9 cellular contexts compared by ENCODE assay signal in genomic region chr7:519974-520458, GRCh38. TPM values are rescaled to one million over a fixed set of nuclear protein-coding genes. Genes with fewer than 3 reads are reported as not detected.
DNase-seq lines count a peak whose midpoint lies in the region; ATAC-seq and TF ChIP-seq lines count a peak whose summit lies in the region.
"Had no signal": no experiment of that assay in that cellular context is flagged by ENCODE, and none has a peak within 500 bp of the region (broad histone marks: within the 10 kb centered on the region; RNA-seq: fewer than 3 reads in every experiment).

No MANE protein-coding gene starts in this region.

- H3K27me3 ChIP-seq in SJCRH30 (no peaks in the 10 kb centered on the region), endodermal cell (ENCODE audit: control insufficient read depth, insufficient read depth, low read length, poor library complexity, severe bottlenecking) (peaks cover 90% of the 10 kb centered on the region), tibial artery (no peaks in the 10 kb centered on the region)

- H3K4me3 ChIP-seq in SJCRH30 (peak overlapping the region; percentile 44), endodermal cell (ENCODE audit: low read length) (no peak overlapping the region), tibial artery (peak overlapping the region; percentile 89 to 96)

- ATAC-seq in GM19467 (IDR thresholded peaks at IDR 0.05; ENCODE audit: unreplicated experiment) (no peak), GM18520 (IDR thresholded peaks at IDR 0.05; ENCODE audit: unreplicated experiment) (no peak)

- no peaks in the 10 kb centered on the region for H3K36me3 Mint-ChIP-seq in endodermal cell (ENCODE audit: low read depth)

- intact Hi-C loops in tibial artery (cut with DNase I; ENCODE audit: low total_unique reads), result loop anchor here (5.0 to 10.0 kb wide), 4 partner anchors 48 to 255 kb away; no protein-coding TSS in a partner anchor

- H3K36me3 ChIP-seq in SJCRH30 (no peaks in the 10 kb centered on the region), endodermal cell (ENCODE audit: control insufficient read depth, insufficient read depth, low read length) (no peaks in the 10 kb centered on the region), tibial artery (no peaks in the 10 kb centered on the region)
- H3K36me3 ChIP-seq: neutrophil had no signal

- H3K27me3 Mint-ChIP-seq in endodermal cell (ENCODE audit: insufficient read depth), result peaks cover 50% of the 10 kb centered on the region

- H3K4me1 ChIP-seq in SJCRH30, result peaks cover 7% of the 10 kb centered on the region; the same call in 1 of the 2 replicates
- peaks cover 6% of the 10 kb centered on the region for H3K4me1 ChIP-seq in endodermal cell (ENCODE audit: control insufficient read depth, insufficient read depth, low read length)
- H3K4me1 ChIP-seq in tibial artery, result peaks cover 0 to 59% (median 46%) of the 10 kb centered on the region in 4 donors

- H3K9me3 ChIP-seq in SJCRH30 (replicated peaks) (no peaks in the 10 kb centered on the region), endodermal cell (ENCODE audit: control insufficient read depth, low read length) (no peaks in the 10 kb centered on the region), tibial artery (peaks cover 0 to 3% (median 0%) of the 10 kb centered on the region in 3 donors)
- H3K9me3 ChIP-seq: neutrophil had no signal

- peak; percentile 82 for DNase-seq in AG20443 (ENCODE audit: low spot score)
- peak; percentile 73 for DNase-seq in GM20000 (ENCODE audit: low spot score)
- DNase-seq in SJCRH30, result peak in 1 of 2 experiments; percentile 28
- DNase-seq in endodermal cell, result peak; percentile 90
- DNase-seq in medulla oblongata (ENCODE audit: extremely low spot score), result peak; percentile 42
- peak in 1 of 2 donors; percentile 88 for DNase-seq in tibial artery

- H3K4me1 Mint-ChIP-seq in endodermal cell, result peaks cover 15% of the 10 kb centered on the region

- TF ChIP-seq CTCF in GM20000 (IDR thresholded peaks at IDR 0.05; ENCODE audit: extremely low read depth, missing control alignments), result no peak
- peak; percentile 58 for TF ChIP-seq CTCF in endodermal cell (conservative IDR thresholded peaks at IDR 0.05)
- peak; percentile 42 to 68 for TF ChIP-seq CTCF in tibial artery (IDR thresholded peaks at IDR 0.05)

- H3K4me3 Mint-ChIP-seq in endodermal cell, result peak overlapping the region; percentile 38

- H3K9ac ChIP-seq in endodermal cell (ENCODE audit: extremely low read depth, low read length, poor library complexity, severe bottlenecking), result no peak overlapping the region

- H3K27ac Mint-ChIP-seq in endodermal cell, result no peak overlapping the region

- H3K27ac ChIP-seq in SJCRH30, result no peak overlapping the region
- no peak overlapping the region for H3K27ac ChIP-seq in endodermal cell (ENCODE audit: low read depth, low read length)
- peak overlapping the region; percentile 90 to 99 for H3K27ac ChIP-seq in tibial artery
- H3K27ac ChIP-seq: neutrophil had no signal

- 0% methylated on average over 53 of the region's 53 CpGs; no CpG with 5 or more reads in 1 of the 2 experiments for WGBS in endodermal cell (ENCODE audit: insufficient coverage in 1 of 2, insufficient read length in 1 of 2), 2 experiments

- no peaks in the 10 kb centered on the region for H3K9me3 Mint-ChIP-seq in endodermal cell

RNA-seq across cellular contexts. Expression of gene PDGFA, which starts 0.4 kb away (rescaled TPM):
- total RNA-seq in SJCRH30 (2014; rRNA removed; shearing (Covaris generic)), result 26.9 and 31.6 TPM in 2 replicates
- 10 to 100 TPM; 11.9 to 24.1 TPM for total RNA-seq in endodermal cell
- 7.7 TPM for polyA plus RNA-seq in endodermal cell (2013, experiment 1 of 2)
- polyA plus RNA-seq in endodermal cell (2013, experiment 2 of 2), result 5.3 TPM

Comparison
In these comparisons a context has a peak if more than half of its experiments do, and no peak if none do; other contexts are left out.
1. H3K27ac ChIP-seq: peak in tibial artery (2 of 2); none in SJCRH30 (single experiment) and endodermal cell (single experiment).